In the genomic region with DNA sequence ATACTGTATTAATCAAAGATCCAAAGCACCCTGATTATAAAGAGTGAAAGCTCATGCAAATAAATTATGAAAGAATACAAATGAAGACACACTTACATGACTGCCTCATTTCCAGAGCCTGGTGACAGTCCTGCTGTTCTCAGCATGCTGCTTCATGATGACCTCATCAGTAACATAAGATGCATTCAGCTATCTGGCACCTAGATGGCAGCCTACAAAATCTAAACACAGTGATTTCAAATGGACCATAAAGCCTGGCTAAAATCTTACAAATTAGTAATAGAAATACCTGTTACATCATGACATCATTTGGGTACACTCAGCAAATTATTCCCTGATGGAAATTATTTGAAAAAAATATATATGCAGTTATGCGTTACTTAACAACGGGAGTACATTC, we compare ENCODE assay signal across 10 cellular contexts.
DNase-seq lines count a peak whose midpoint lies in the region; ATAC-seq and TF ChIP-seq lines count a peak whose summit lies in the region.
"Had no signal": no experiment of that assay in that cellular context is flagged by ENCODE, and none has a peak within 500 bp of the region (broad histone marks: within the 10 kb centered on the region; RNA-seq: fewer than 3 reads in every experiment).

No MANE protein-coding gene starts in this region.

- H3K4me1 ChIP-seq in MM.1S (ENCODE audit: low read length) = no peaks in the 10 kb centered on the region
- H3K4me1 ChIP-seq: SJSA1 had no signal

- no peaks in the 10 kb centered on the region for H3K27me3 ChIP-seq in MM.1S (replicated peaks; ENCODE audit: insufficient read depth, low read length)
- H3K27me3 ChIP-seq: SJSA1 had no signal

- H3K9ac ChIP-seq in MM.1S (ENCODE audit: low read length) = no peak overlapping the region

- no peaks in the 10 kb centered on the region for H3K9me3 ChIP-seq in MM.1S (replicated peaks; ENCODE audit: insufficient read depth, low read length)
- H3K9me3 ChIP-seq: SJSA1 had no signal

- H4K20me1 ChIP-seq in MM.1S (ENCODE audit: insufficient read depth, low read length) = no peaks in the 10 kb centered on the region

- no peak overlapping the region for H2AFZ ChIP-seq in MM.1S (ENCODE audit: low read length)

- no peaks in the 10 kb centered on the region for H3K9me2 ChIP-seq in MM.1S (replicated peaks; ENCODE audit: insufficient read depth, low read length)

- TF ChIP-seq CTCF in MM.1S (IDR thresholded peaks at IDR 0.05; ENCODE audit: low read length) (no peak), omental fat pad (IDR thresholded peaks at IDR 0.05) (no peak)

- no peaks in the 10 kb centered on the region for H3F3A ChIP-seq in MM.1S (ENCODE audit: insufficient read depth, low read length)

- no peak for TF ChIP-seq POLR2A in GM18505 (IDR thresholded peaks at IDR 0.05; ENCODE audit: borderline replicate concordance, extremely low read depth, insufficient read depth, insufficient read length)

- no peak overlapping the region for H3K27ac ChIP-seq in MM.1S (ENCODE audit: low read length)
- H3K27ac ChIP-seq: SJSA1 had no signal

- ATAC-seq in GM18505 (IDR thresholded peaks at IDR 0.05; ENCODE audit: unreplicated experiment) (no peak), omental fat pad (ENCODE audit: low FRiP score) (no peak)

- no peak overlapping the region for H3K4me2 ChIP-seq in MM.1S (ENCODE audit: low read depth, low read length)

- no peak overlapping the region for H3K4me3 ChIP-seq in MM.1S (ENCODE audit: low read length)
- H3K4me3 ChIP-seq: lung, SJSA1 had no signal

- H3K36me3 ChIP-seq in MM.1S (replicated peaks; ENCODE audit: insufficient read depth, low read length) = no peaks in the 10 kb centered on the region
- H3K36me3 ChIP-seq: SJSA1 had no signal

- no peaks in the 10 kb centered on the region for H3K79me2 ChIP-seq in MM.1S (ENCODE audit: low read length)

- DNase-seq in DMS53 (lab: John Stamatoyannopoulos, UW) (peak; percentile 65), MM.1S (peak; percentile 31), amniotic epithelial cell (ENCODE audit: low read depth) (peak; percentile 60), kidney tubule cell (ENCODE audit: low spot score) (peak; percentile 48), omental fat pad (ENCODE audit: low spot score) (no peak), SKM-1 treated with dmso at 0.1 percent for 144 hours (lab: John Stamatoyannopoulos, UW; ENCODE audit: unreplicated experiment) (no peak)
- no peak for DNase-seq in stimulated activated CD4-positive, alpha-beta T cell treated with anti-CD3 and anti-CD28 coated beads, Interleukin-4, amount 100 ng/mL, for 24 hours

Comparison
In these comparisons a context has a peak if more than half of its experiments do, and no peak if none do; other contexts are left out.
1. DNase-seq: peak in DMS53 (single experiment), MM.1S (single experiment), amniotic epithelial cell (single experiment) and kidney tubule cell (single experiment); none in stimulated activated CD4-positive, alpha-beta T cell treated with anti-CD3 and anti-CD28 coated beads, Interleukin-4, amount 100 ng/mL, for 24 hours (single experiment), omental fat pad (single experiment) and SKM-1 treated with dmso at 0.1 percent for 144 hours (single experiment).